In the genomic region with DNA sequence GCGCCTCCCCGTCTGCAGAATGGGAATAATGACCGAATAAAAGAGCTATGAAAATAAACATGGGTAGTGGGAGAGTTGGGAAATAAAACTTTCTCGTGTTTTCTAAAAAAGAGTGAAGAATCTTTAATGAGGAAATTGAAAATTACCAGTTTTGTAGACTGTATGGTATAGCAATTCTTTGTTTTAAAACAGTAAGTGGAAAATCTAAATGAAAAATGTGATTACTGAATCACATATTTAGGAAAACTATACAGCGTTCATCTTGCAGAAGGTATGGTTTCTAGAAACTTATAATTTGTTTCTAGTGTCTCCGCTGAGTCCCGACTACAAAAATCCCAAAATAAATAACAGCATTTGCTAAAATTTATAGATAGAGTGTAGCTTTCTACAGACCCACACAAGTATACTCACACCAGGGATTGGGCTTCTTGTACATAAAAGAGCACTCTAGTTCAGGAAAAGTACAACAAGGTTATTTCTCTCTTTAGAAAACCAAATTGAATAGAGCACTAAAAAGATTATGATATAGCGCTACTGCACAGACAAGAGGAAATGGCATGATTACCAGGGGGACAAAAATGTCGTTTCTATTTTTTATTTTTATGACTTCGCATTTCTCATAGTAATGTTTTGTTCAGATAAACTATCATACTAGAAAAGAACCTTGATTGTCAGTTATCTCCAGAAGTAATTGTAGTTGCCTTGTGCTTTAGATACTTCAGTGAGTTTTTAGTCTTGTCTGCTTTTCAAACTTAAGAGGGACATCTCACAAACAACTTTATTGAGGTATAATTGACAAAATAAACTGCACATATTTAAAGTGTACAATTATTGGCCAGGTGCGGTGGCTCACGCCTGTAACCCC, we compare ENCODE assay signal across 8 cellular contexts. TPM values are rescaled to one million over a fixed set of nuclear protein-coding genes. Genes with fewer than 3 reads are reported as not detected.
DNase-seq lines count a peak whose midpoint lies in the region; ATAC-seq lines count a peak whose summit lies in the region.

No MANE protein-coding gene starts in this region.

- peak overlapping the region; percentile 84 for H3K27ac Mint-ChIP-seq in activated CD4-positive, alpha-beta memory T cell treated with anti-CD3 and anti-CD28 coated beads, Interleukin-2, amount 10 ng/mL, durations not matched to agents 7 days and 5 days
- H3K27ac Mint-ChIP-seq in stimulated activated naive CD8-positive, alpha-beta T cell treated with anti-CD3 and anti-CD28 coated beads, Interleukin-15, amount 100 ng/mL, for 72 hours: peak overlapping the region; percentile 89

- H3K9me3 ChIP-seq in iPS-15b (ENCODE audit: control insufficient read depth, insufficient read depth, low read length): no peaks in the 10 kb centered on the region

- H3K4me1 Mint-ChIP-seq in activated CD4-positive, alpha-beta memory T cell treated with anti-CD3 and anti-CD28 coated beads, Interleukin-2, amount 10 ng/mL, durations not matched to agents 7 days and 5 days: peaks cover 51% of the 10 kb centered on the region
- peaks cover 43% of the 10 kb centered on the region for H3K4me1 Mint-ChIP-seq in stimulated activated naive CD8-positive, alpha-beta T cell treated with anti-CD3 and anti-CD28 coated beads, Interleukin-15, amount 100 ng/mL, for 72 hours

- H3K9me3 Mint-ChIP-seq in activated CD4-positive, alpha-beta memory T cell treated with anti-CD3 and anti-CD28 coated beads, Interleukin-2, amount 10 ng/mL, durations not matched to agents 7 days and 5 days: no peaks in the 10 kb centered on the region
- H3K9me3 Mint-ChIP-seq in stimulated activated naive CD8-positive, alpha-beta T cell treated with anti-CD3 and anti-CD28 coated beads, Interleukin-15, amount 100 ng/mL, for 72 hours: no peaks in the 10 kb centered on the region

- no peaks in the 10 kb centered on the region for H3K27me3 ChIP-seq in iPS-15b (ENCODE audit: control insufficient read depth, insufficient read depth, low read length)

- CTCF ChIA-PET in activated CD4-positive, alpha-beta memory T cell treated with anti-CD3 and anti-CD28 coated beads, Interleukin-2, amount 10 ng/mL, durations not matched to agents 7 days and 5 days (lab: Charles Lee): interaction anchor here (0.6 to 1.1 kb wide), 5 partner anchors 9 to 255 kb away, joined by 3 to 4 read pairs (median 3); a partner anchor contains a TSS

- POLR2A ChIA-PET in activated CD4-positive, alpha-beta memory T cell treated with anti-CD3 and anti-CD28 coated beads, Interleukin-2, amount 10 ng/mL, durations not matched to agents 7 days and 5 days (lab: Charles Lee): interaction anchor here (0.6 to 4.6 kb wide), 10 partner anchors 12 to 273 kb away, joined by 3 to 34 read pairs (median 4); a partner anchor contains a TSS

- H3K36me3 ChIP-seq in iPS-15b (ENCODE audit: control insufficient read depth, insufficient read depth, low read length): no peaks in the 10 kb centered on the region

- peak overlapping the region; percentile 84 for H3K9ac ChIP-seq in iPS-15b (ENCODE audit: low read depth, low read length)

- in situ Hi-C loops in ACHN (cut with HindIII; ENCODE audit: low pct_ligation_motif_present, low pct_unique_long_range_greater_than_20kb, low sequenced_read_pairs): no loop called here

- peak overlapping the region; percentile 77 for H3K4me3 ChIP-seq in iPS-15b (ENCODE audit: low read depth, low read length)

- no peaks in the 10 kb centered on the region for H3K27me3 Mint-ChIP-seq in activated CD4-positive, alpha-beta memory T cell treated with anti-CD3 and anti-CD28 coated beads, Interleukin-2, amount 10 ng/mL, durations not matched to agents 7 days and 5 days
- no peaks in the 10 kb centered on the region for H3K27me3 Mint-ChIP-seq in stimulated activated naive CD8-positive, alpha-beta T cell treated with anti-CD3 and anti-CD28 coated beads, Interleukin-15, amount 100 ng/mL, for 72 hours

- H3K4me1 ChIP-seq in iPS-15b (ENCODE audit: control insufficient read depth, insufficient read depth, low read length): peaks cover 5% of the 10 kb centered on the region

- no peak for ATAC-seq in stimulated activated naive CD8-positive, alpha-beta T cell treated with anti-CD3 and anti-CD28 coated beads, Interleukin-15, amount 100 ng/mL, for 72 hours

- peaks cover 7% of the 10 kb centered on the region for H3K36me3 Mint-ChIP-seq in activated CD4-positive, alpha-beta memory T cell treated with anti-CD3 and anti-CD28 coated beads, Interleukin-2, amount 10 ng/mL, durations not matched to agents 7 days and 5 days (ENCODE audit: low read depth)

- peak; percentile 36 for DNase-seq in NCI-H2227 treated with DMSO at 0.1 percent for 48 hours (lab: John Stamatoyannopoulos, UW)
- DNase-seq in NCI-H2227 (lab: John Stamatoyannopoulos, UW; ENCODE audit: unreplicated experiment): no peak
- DNase-seq in activated CD4-positive, alpha-beta memory T cell treated with anti-CD3 and anti-CD28 coated beads, Interleukin-2, amount 10 ng/mL, durations not matched to agents 7 days and 5 days: no peak
- no peak for DNase-seq in stimulated activated naive CD8-positive, alpha-beta T cell treated with anti-CD3 and anti-CD28 coated beads, Interleukin-15, amount 100 ng/mL, for 72 hours
- DNase-seq in NCI-H1436 treated with DMSO at 0.1 percent for 48 hours (lab: John Stamatoyannopoulos, UW): no peak
- DNase-seq in middle frontal gyrus (ENCODE audit: extremely low spot score, low spot score): no peak
- DNase-seq in ACHN: no peak

- peak overlapping the region; percentile 80 for H3K4me3 Mint-ChIP-seq in activated CD4-positive, alpha-beta memory T cell treated with anti-CD3 and anti-CD28 coated beads, Interleukin-2, amount 10 ng/mL, durations not matched to agents 7 days and 5 days
- H3K4me3 Mint-ChIP-seq in stimulated activated naive CD8-positive, alpha-beta T cell treated with anti-CD3 and anti-CD28 coated beads, Interleukin-15, amount 100 ng/mL, for 72 hours: peak overlapping the region; percentile 86 to 98

RNA-seq across cellular contexts. Expression of a gene that starts 1.0 kb away (rescaled TPM):
- 10 to 100 TPM; 74.9 to 79.5 TPM for total RNA-seq in activated CD4-positive, alpha-beta memory T cell treated with anti-CD3 and anti-CD28 coated beads, Interleukin-2, amount 10 ng/mL, durations not matched to agents 7 days and 5 days
